Comparison of ENCODE assay signal across 10 cellular contexts in genomic region chrX:6226053-6226645, GRCh38. TPM values are rescaled to one million over a fixed set of nuclear protein-coding genes. Genes with fewer than 3 reads are reported as not detected.
DNase-seq lines count a peak whose midpoint lies in the region; ATAC-seq and TF ChIP-seq lines count a peak whose summit lies in the region.
"Had no signal": no experiment of that assay in that cellular context is flagged by ENCODE, and none has a peak within 500 bp of the region (broad histone marks: within the 10 kb centered on the region; RNA-seq: fewer than 3 reads in every experiment).

No MANE protein-coding gene starts in this region.

- TF ChIP-seq EP300 in suprapubic skin (IDR thresholded peaks at IDR 0.05): no peak

- WGBS in suprapubic skin: under 1% methylated on average over 31 of the region's 50 CpGs

- DNase-seq in NCI-H345 (lab: John Stamatoyannopoulos, UW): peak; percentile 22
- DNase-seq in NCI-H345 treated with DMSO at 0.1 percent for 48 hours (lab: John Stamatoyannopoulos, UW; ENCODE audit: unreplicated experiment): no peak
- no peak for DNase-seq in breast epithelium (ENCODE audit: low spot score in 2 of 2)
- DNase-seq in left lobe of liver (ENCODE audit: low spot score): no peak
- DNase-seq in suprapubic skin (ENCODE audit: low spot score in 2 of 2): no peak
- no peak for DNase-seq in NCI-H226
- DNase-seq in posterior vena cava (ENCODE audit: low spot score): no peak
- no peak for DNase-seq in stimulated activated CD4-positive, alpha-beta T cell treated with anti-CD3 and anti-CD28 coated beads, Interleukin-15, amount 100 ng/mL, for 24 hours
- DNase-seq: activated naive CD4-positive, alpha-beta T cell treated with anti-CD3 and anti-CD28 coated beads, Interleukin-2, amount 50 U/mL, for 16 hours; NCI-H774 had no signal

- peak; percentile 49 for ATAC-seq in left lobe of liver

- no peak for TF ChIP-seq CTCF in breast epithelium (IDR thresholded peaks at IDR 0.05)
- no peak for TF ChIP-seq CTCF in suprapubic skin (IDR thresholded peaks at IDR 0.05)

- intact Hi-C loops in breast epithelium (cut with DNase I; ENCODE audit: low total_unique reads): no loop called here
- intact Hi-C loops in posterior vena cava (cut with DNase I): no loop called here

- H3K4me3 ChIP-seq in breast epithelium (peak overlapping the region; percentile 9 to 61 (median 54)), suprapubic skin (peak overlapping the region; percentile 39)

- H3K27ac ChIP-seq in breast epithelium (no peak overlapping the region), suprapubic skin (no peak overlapping the region)

- peaks cover 0 to 36% of the 10 kb centered on the region in 2 donors for H3K27me3 ChIP-seq in breast epithelium
- H3K27me3 ChIP-seq in suprapubic skin: peaks cover 18% of the 10 kb centered on the region

- TF ChIP-seq POLR2A in breast epithelium (IDR thresholded peaks at IDR 0.05) (no peak), suprapubic skin (IDR thresholded peaks at IDR 0.05) (no peak)

- no peaks in the 10 kb centered on the region for H3K36me3 ChIP-seq in breast epithelium
- no peaks in the 10 kb centered on the region for H3K36me3 ChIP-seq in suprapubic skin

- peaks cover 0 to 6% of the 10 kb centered on the region in 2 donors for H3K4me1 ChIP-seq in breast epithelium
- peaks cover 7% of the 10 kb centered on the region for H3K4me1 ChIP-seq in suprapubic skin

- H3K9me3 ChIP-seq in breast epithelium: no peaks in the 10 kb centered on the region
- no peaks in the 10 kb centered on the region for H3K9me3 ChIP-seq in suprapubic skin

RNA-seq across cellular contexts. Expression of gene NLGN4X, which starts 2.5 kb away (rescaled TPM):
- total RNA-seq in breast epithelium (1 to 10 TPM in 2 of 3 donors, under 1 TPM in 1; 0.64 to 8.6 (median 2.0) TPM), left lobe of liver (1.5 TPM), suprapubic skin (1 to 10 TPM in 2 of 4 donors, under 1 TPM in 2; 0.64 to 1.8 (median 1.2) TPM), posterior vena cava (under 1 TPM; 0.83 to 0.90 TPM)
